Comparison of ENCODE assay signal across 7 cellular contexts in the genomic region with DNA sequence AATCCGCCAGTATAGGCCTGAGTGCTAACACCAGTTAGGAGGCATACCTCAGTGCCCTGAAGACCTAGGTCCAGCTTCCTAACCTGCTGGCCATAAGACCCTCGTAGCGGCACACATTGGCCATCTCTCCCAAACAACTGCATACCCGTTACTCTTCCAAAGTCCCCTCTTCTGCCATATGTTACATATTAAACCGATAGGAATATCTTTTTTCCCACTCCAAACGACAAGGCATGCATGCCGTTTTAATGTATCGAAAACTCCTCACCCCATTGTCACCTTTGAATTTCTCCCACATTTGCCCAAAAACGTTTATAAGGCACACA. TPM values are rescaled to one million over a fixed set of nuclear protein-coding genes. Genes with fewer than 3 reads are reported as not detected.
DNase-seq lines count a peak whose midpoint lies in the region; ATAC-seq and TF ChIP-seq lines count a peak whose summit lies in the region.

No MANE protein-coding gene starts in this region.

- H3K79me2 ChIP-seq in GM23248 (ENCODE audit: insufficient read depth) (no peaks in the 10 kb centered on the region), fibroblast of lung (ENCODE audit: control insufficient read depth, insufficient read depth, low read length) (no peaks in the 10 kb centered on the region)

- H3K36me3 ChIP-seq in GM23248 (ENCODE audit: low read depth) (no peaks in the 10 kb centered on the region), fibroblast of lung (ENCODE audit: control insufficient read depth, insufficient read depth, low read length) (no peaks in the 10 kb centered on the region), sigmoid colon (peaks cover 0 to 6% (median 3%) of the 10 kb centered on the region in 4 donors)

- H3K4me2 ChIP-seq in GM23248 (ENCODE audit: unreplicated experiment) (peak overlapping the region; percentile 87), fibroblast of lung (ENCODE audit: extremely low read depth, insufficient read depth, low read length) (peak overlapping the region; percentile 90)

- ATAC-seq in GM21529 (IDR thresholded peaks at IDR 0.05; ENCODE audit: unreplicated experiment) = no peak
- no peak for ATAC-seq in HG03520 (IDR thresholded peaks at IDR 0.05; ENCODE audit: unreplicated experiment)
- ATAC-seq in GM21619 (IDR thresholded peaks at IDR 0.05; ENCODE audit: unreplicated experiment) = no peak

- DNase-seq in GM23248 (no peak), RWPE1 (ENCODE audit: low spot score) (no peak), fibroblast of lung (ENCODE audit: low read depth in 2 of 2) (no peak), sigmoid colon (no peak)

- H3K9me3 ChIP-seq in GM23248 (ENCODE audit: low read depth) (no peaks in the 10 kb centered on the region), fibroblast of lung (ENCODE audit: control insufficient read depth, insufficient read depth, low read depth, low read length) (no peaks in the 10 kb centered on the region), sigmoid colon (no peaks in the 10 kb centered on the region)

- no peak for TF ChIP-seq CTCF in RWPE1 (conservative IDR thresholded peaks at IDR 0.05; ENCODE audit: low read depth)
- no peak for TF ChIP-seq CTCF in fibroblast of lung (conservative IDR thresholded peaks at IDR 0.05 in 1 of 2, IDR thresholded peaks at IDR 0.05 in 1 of 2; ENCODE audit: low read depth in 1 of 2, low read length in 2 of 2)
- no peak for TF ChIP-seq CTCF in sigmoid colon (IDR thresholded peaks at IDR 0.05)

- in situ Hi-C loops in GM23248 (cut with MboI) = loop anchor here (25.0 kb wide), 1 partner anchor 600 kb away; no protein-coding TSS in a partner anchor

- CTCF ChIA-PET in RWPE1 (lab: Yijun Ruan, JAX) = no interaction called here

- H4K20me1 ChIP-seq in GM23248 (ENCODE audit: insufficient read depth) (no peaks in the 10 kb centered on the region), fibroblast of lung (ENCODE audit: control insufficient read depth, extremely low read depth, insufficient read depth, low read length) (no peaks in the 10 kb centered on the region)

- intact Hi-C loops in sigmoid colon (cut with DNase I) = loop anchor here (5.0 kb wide), 1 partner anchor 65 kb away; no protein-coding TSS in a partner anchor

- H3K9ac ChIP-seq in GM23248 (no peak overlapping the region; the same call in 1 of the 2 replicates), fibroblast of lung (ENCODE audit: insufficient read depth, low read length) (no peak overlapping the region)

- WGBS in GM23248 (ENCODE audit: low coverage in 1 of 2, low lambda C conversion rate in 2 of 2, missing lambda C conversion rate in 2 of 2), 2 experiments = 44 to 45% methylated on average over 9 of the region's 9 CpGs
- 33 to 52% methylated on average over 9 of the region's 9 CpGs for WGBS in sigmoid colon, 2 donors

- TF ChIP-seq EP300 in sigmoid colon (IDR thresholded peaks at IDR 0.05) = no peak

- no peak for TF ChIP-seq POLR2A in sigmoid colon (IDR thresholded peaks at IDR 0.05)

- H3K4me3 ChIP-seq in GM23248 (peak overlapping the region; percentile 75), fibroblast of lung (replicated peaks in 1 of 4; ENCODE audit: control extremely low read depth in 1 of 4, insufficient read depth in 1 of 4, low read depth in 3 of 4, low read length in 4 of 4) (peak overlapping the region in 2 of 4 experiments; percentile 53 to 60), sigmoid colon (peak overlapping the region; percentile 85 to 98 (median 96))

- no peak overlapping the region for H3K27ac ChIP-seq in GM23248
- H3K27ac ChIP-seq in RWPE1 = peak overlapping the region; percentile 86
- H3K27ac ChIP-seq in fibroblast of lung (ENCODE audit: insufficient read depth, low read length) = no peak overlapping the region
- H3K27ac ChIP-seq in sigmoid colon = peak overlapping the region in 3 of 4 donors; percentile 94 to 98 (median 97)

- H3K9me2 ChIP-seq in GM23248 (ENCODE audit: insufficient read depth) = no peaks in the 10 kb centered on the region

- H2AFZ ChIP-seq in GM23248 (peak overlapping the region; percentile 91), fibroblast of lung (ENCODE audit: low read length) (no peak overlapping the region)

- peaks cover 7% of the 10 kb centered on the region; the same call in 1 of the 2 replicates for H3F3A ChIP-seq in GM23248 (ENCODE audit: insufficient read depth)

- H3K4me1 ChIP-seq in GM23248 (ENCODE audit: insufficient read depth) = no peaks in the 10 kb centered on the region; the same call in 1 of the 2 replicates
- H3K4me1 ChIP-seq in fibroblast of lung (ENCODE audit: control insufficient read depth, extremely low read depth, insufficient read depth, low read length) = peaks cover 13% of the 10 kb centered on the region
- H3K4me1 ChIP-seq in sigmoid colon = peaks cover 0 to 36% (median 24%) of the 10 kb centered on the region in 4 donors

- POLR2A ChIA-PET in RWPE1 (lab: Yijun Ruan, JAX; ENCODE audit: low non-redundant PET) = no interaction called here

- H3K27me3 ChIP-seq in GM23248 (replicated peaks; ENCODE audit: insufficient read depth) (no peaks in the 10 kb centered on the region), fibroblast of lung (ENCODE audit: control insufficient read depth, insufficient read depth, low read length) (peaks cover 4% of the 10 kb centered on the region), sigmoid colon (no peaks in the 10 kb centered on the region)

RNA-seq across cellular contexts. Expression of a gene that starts 0.7 kb away (rescaled TPM):
- total RNA-seq in GM23248 (2014; rRNA removed; shearing (Covaris generic)) = 2.3 and 2.4 TPM in 2 replicates
- polyA plus RNA-seq in GM23248 (2016; fragmentation: Nextera tagmentation; extraction: Ambion mirVana) = 0.46 and 0.94 TPM in 2 replicates
- total RNA-seq in fibroblast of lung = 1.8 and 2.1 TPM in 2 replicates
- polyA plus RNA-seq in fibroblast of lung = 1.8 and 2.0 TPM in 2 replicates
- polyA plus RNA-seq in fibroblast of lung (2012) = 1.6 and 1.9 TPM in 2 replicates
- polyA minus RNA-seq in fibroblast of lung (ENCODE audit: low replicate concordance) = 0.59 and 1.5 TPM in 2 replicates
- total RNA-seq in sigmoid colon = 10 to 100 TPM in 2 of 4 donors, 1 to 10 TPM in 2; 9.1 to 16.1 (median 12.5) TPM
- 10 to 100 TPM in 1 of 3 donors, 1 to 10 TPM in 2; 6.0 to 11.8 (median 9.0) TPM for polyA plus RNA-seq in sigmoid colon

Comparison
In these comparisons a context has a peak if more than half of its experiments do, and no peak if none do; other contexts are left out.
1. H3K27ac ChIP-seq: peak in RWPE1 (single experiment) and sigmoid colon (3 of 4); none in GM23248 (single experiment) and fibroblast of lung (single experiment).